26 cellular contexts compared by ENCODE assay signal in genomic region chr22:23523746-23524145, GRCh38. TPM values are rescaled to one million over a fixed set of nuclear protein-coding genes. Genes with fewer than 3 reads are reported as not detected.
DNase-seq lines count a peak whose midpoint lies in the region; ATAC-seq and TF ChIP-seq lines count a peak whose summit lies in the region.
"Had no signal": no experiment of that assay in that cellular context is flagged by ENCODE, and none has a peak within 500 bp of the region (broad histone marks: within the 10 kb centered on the region; RNA-seq: fewer than 3 reads in every experiment).

No MANE protein-coding gene starts in this region.

- H2AFZ ChIP-seq in Karpas-422 (ENCODE audit: low read length), result no peak overlapping the region

- H4K20me1 ChIP-seq in Karpas-422 (ENCODE audit: insufficient read depth, low read depth, low read length), result no peaks in the 10 kb centered on the region

- intact Hi-C loops in stomach (cut with DNase I; ENCODE audit: low total_unique reads), result no loop called here
- intact Hi-C loops in left cardiac atrium (cut with DNase I), result no loop called here

- TF ChIP-seq CTCF in VCaP (conservative IDR thresholded peaks at IDR 0.05), result no peak
- no peak for TF ChIP-seq CTCF in mesothelial cell of epicardium (IDR thresholded peaks at IDR 0.05; ENCODE audit: unreplicated experiment)
- TF ChIP-seq CTCF in stomach (IDR thresholded peaks at IDR 0.05), result no peak

- H3K4me2 ChIP-seq in Karpas-422 (ENCODE audit: low read depth, low read length, poor library complexity, severe bottlenecking), result no peak overlapping the region

- H3K36me3 Mint-ChIP-seq in mesothelial cell of epicardium, result no peaks in the 10 kb centered on the region
- H3K36me3 Mint-ChIP-seq: activated naive CD4-positive, alpha-beta T cell treated with anti-CD3 and anti-CD28 coated beads, Interleukin-2, amount 10 ng/mL, durations not matched to agents 7 days and 5 days; CD4-positive, CD25-positive, alpha-beta regulatory T cell; T-cell had no signal

- WGBS in stomach, 5 donors, result 87 to 96% (median 94%) methylated on average over 7 to 8 of the region's 8 CpGs

- peak overlapping the region; percentile 94 for H3K27ac Mint-ChIP-seq in mesothelial cell of epicardium
- H3K27ac Mint-ChIP-seq: activated CD4-positive, alpha-beta T cell treated with anti-CD3 and anti-CD28 coated beads for 36 hours; activated naive CD4-positive, alpha-beta T cell treated with anti-CD3 and anti-CD28 coated beads, Interleukin-2, amount 10 ng/mL, durations not matched to agents 7 days and 5 days; activated T-cell treated with anti-CD3 and anti-CD28 coated beads, Interleukin-2, amount 50 U/mL, for 72 hours; CD4-positive, CD25-positive, alpha-beta regulatory T cell; T-cell had no signal

- peaks cover 59% of the 10 kb centered on the region for H3K4me1 Mint-ChIP-seq in mesothelial cell of epicardium

- no peak for TF ChIP-seq EP300 in stomach (IDR thresholded peaks at IDR 0.05)

- DNase-seq in H7 (peak; percentile 26), mesothelial cell of epicardium (ENCODE audit: low spot score in 2 of 2, unreplicated experiment in 2 of 2) (no peak), stomach (no peak), Karpas-422 (no peak), midbrain (lab: John Stamatoyannopoulos, UW) (no peak), left cardiac atrium (no peak)
- DNase-seq: activated CD4-positive, alpha-beta T cell treated with anti-CD3 and anti-CD28 coated beads for 36 hours; activated naive CD4-positive, alpha-beta T cell treated with anti-CD3 and anti-CD28 coated beads, Interleukin-2, amount 10 ng/mL, durations not matched to agents 7 days and 5 days; activated T-cell treated with anti-CD3 and anti-CD28 coated beads, Interleukin-2, amount 50 U/mL, for 72 hours; CD4-positive, CD25-positive, alpha-beta regulatory T cell; DMS 273 treated with DMSO at 0.1 percent for 48 hours; KBM-7; NCI-H1930; NCI-H226; NCI-H774; SHP77 treated with DMSO at 0.1 percent for 48 hours; T-cell had no signal

- no peaks in the 10 kb centered on the region for H3K9me3 ChIP-seq in stomach
- H3K9me3 ChIP-seq in Karpas-422 (ENCODE audit: low read length), result no peaks in the 10 kb centered on the region

- no peak overlapping the region for H3K9ac ChIP-seq in Karpas-422 (ENCODE audit: low read length)

- H3K36me3 ChIP-seq in H7 (replicated peaks; ENCODE audit: control insufficient read depth, insufficient read depth, low read length) (no peaks in the 10 kb centered on the region), stomach (no peaks in the 10 kb centered on the region), Karpas-422 (ENCODE audit: insufficient read depth, low read length) (no peaks in the 10 kb centered on the region)

- H3K4me3 ChIP-seq in H7 (ENCODE audit: insufficient read depth, low read depth, low read length) (no peak overlapping the region), stomach (no peak overlapping the region), Karpas-422 (ENCODE audit: low read length) (no peak overlapping the region)

- no peak overlapping the region for H3K4me3 Mint-ChIP-seq in mesothelial cell of epicardium
- H3K4me3 Mint-ChIP-seq: activated CD4-positive, alpha-beta T cell treated with anti-CD3 and anti-CD28 coated beads for 36 hours; activated naive CD4-positive, alpha-beta T cell treated with anti-CD3 and anti-CD28 coated beads, Interleukin-2, amount 10 ng/mL, durations not matched to agents 7 days and 5 days had no signal

- no peak for TF ChIP-seq POLR2A in stomach (IDR thresholded peaks at IDR 0.05)

- ATAC-seq in HG03521 (IDR thresholded peaks at IDR 0.05; ENCODE audit: unreplicated experiment), result no peak
- ATAC-seq in left cardiac atrium, result no peak
- ATAC-seq: activated CD4-positive, alpha-beta T cell treated with anti-CD3 and anti-CD28 coated beads for 36 hours; activated T-cell treated with anti-CD3 and anti-CD28 coated beads, Interleukin-2, amount 50 U/mL, for 72 hours; right cardiac atrium; T-cell had no signal

- H3K27ac ChIP-seq in VCaP, result peak overlapping the region; percentile 99
- peak overlapping the region in 4 of 5 donors; percentile 88 to 94 (median 90) for H3K27ac ChIP-seq in stomach
- H3K27ac ChIP-seq in Karpas-422 (ENCODE audit: low read length), result no peak overlapping the region

- no peaks in the 10 kb centered on the region for H3K27me3 Mint-ChIP-seq in mesothelial cell of epicardium (ENCODE audit: low read depth)

- H3K9me2 ChIP-seq in Karpas-422 (replicated peaks; ENCODE audit: insufficient read depth, low read length), result no peaks in the 10 kb centered on the region

- H3K4me1 ChIP-seq in stomach, result peaks cover 23 to 37% (median 30%) of the 10 kb centered on the region in 4 donors
- H3K4me1 ChIP-seq in Karpas-422 (ENCODE audit: low read length), result peaks cover 6% of the 10 kb centered on the region

- H3K27me3 ChIP-seq in H7 (ENCODE audit: control insufficient read depth, insufficient read depth, low read length), result peaks cover 46% of the 10 kb centered on the region
- H3K27me3 ChIP-seq in stomach, result peaks cover 0 to 10% (median 0%) of the 10 kb centered on the region in 3 donors
- H3K27me3 ChIP-seq in Karpas-422 (ENCODE audit: low read length), result no peaks in the 10 kb centered on the region

- no peaks in the 10 kb centered on the region for H3K79me2 ChIP-seq in Karpas-422 (ENCODE audit: low read length)

- H3K9me3 Mint-ChIP-seq in mesothelial cell of epicardium, result no peaks in the 10 kb centered on the region
- H3K9me3 Mint-ChIP-seq: activated naive CD4-positive, alpha-beta T cell treated with anti-CD3 and anti-CD28 coated beads, Interleukin-2, amount 10 ng/mL, durations not matched to agents 7 days and 5 days; activated T-cell treated with anti-CD3 and anti-CD28 coated beads, Interleukin-2, amount 50 U/mL, for 72 hours; T-cell had no signal

RNA-seq across cellular contexts. Expression of gene IGLL1, which starts 56.3 kb away (rescaled TPM):
- total RNA-seq in H7 (2014; rRNA removed; shearing (Covaris generic)), result not detected in 2 replicates
- total RNA-seq in mesothelial cell of epicardium (not detected in 3 replicates), stomach (under 1 TPM in 1 of 5 donors, not detected in 4; 0.55 TPM), left cardiac atrium (not detected)
- polyA plus RNA-seq in stomach, result not detected
- 100 and 171 TPM in 2 replicates for total RNA-seq in Karpas-422 (2014; rRNA removed; shearing (Covaris generic); ENCODE audit: low replicate concordance)
- total RNA-seq: activated CD4-positive, alpha-beta T cell treated with anti-CD3 and anti-CD28 coated beads for 36 hours; activated T-cell treated with anti-CD3 and anti-CD28 coated beads, Interleukin-2, amount 50 U/mL, for 72 hours; cardiac septum; CD4-positive, CD25-positive, alpha-beta regulatory T cell; dermis microvascular lymphatic vessel endothelial cell; lower leg skin; OCI-LY7; omental fat pad; right cardiac atrium; subcutaneous adipose tissue had no signal
- polyA plus RNA-seq: CD4-positive, CD25-positive, alpha-beta regulatory T cell; right cardiac atrium had no signal

Comparison
In these comparisons a context has a peak if more than half of its experiments do, and no peak if none do; other contexts are left out.
1. RNA of gene IGLL1, which starts 56.3 kb away (total RNA-seq): 100 to 171 TPM in Karpas-422; not detected in H7, not detected in mesothelial cell of epicardium, 0.55 TPM in stomach and not detected in left cardiac atrium; every median in the first group is over 10 times any median in the second.